ENCODE assay signal across 21 cellular contexts in genomic region chr20:43726811-43727338, GRCh38. TPM values are rescaled to one million over a fixed set of nuclear protein-coding genes. Genes with fewer than 3 reads are reported as not detected.
DNase-seq lines count a peak whose midpoint lies in the region; ATAC-seq, FAIRE-seq and TF ChIP-seq lines count a peak whose summit lies in the region.
"Had no signal": no experiment of that assay in that cellular context is flagged by ENCODE, and none has a peak within 500 bp of the region (broad histone marks: within the 10 kb centered on the region; RNA-seq: fewer than 3 reads in every experiment).

GTSF1L (minus strand) TSS chr20:43727002; CDS start chr20:43726694, 308 bp downstream.

- peaks cover 51% of the 10 kb centered on the region for H3K4me1 ChIP-seq in CD4-positive, CD25-positive, alpha-beta regulatory T cell (ENCODE audit: control insufficient read depth, insufficient read depth, low read length, poor library complexity, severe bottlenecking)
- H3K4me1 ChIP-seq in astrocyte (ENCODE audit: insufficient read depth, low read length) (peaks cover 4% of the 10 kb centered on the region), left ventricle myocardium inferior (no peaks in the 10 kb centered on the region)
- H3K4me1 ChIP-seq: heart left ventricle, Peyer's patch, psoas muscle had no signal

- H3K9me3 ChIP-seq in CD4-positive, CD25-positive, alpha-beta regulatory T cell (ENCODE audit: control insufficient read depth in 2 of 2, low read length in 2 of 2): no peaks in the 10 kb centered on the region
- H3K9me3 ChIP-seq in astrocyte (ENCODE audit: insufficient read depth, low read depth, low read length) (no peaks in the 10 kb centered on the region), left ventricle myocardium inferior (replicated peaks) (peaks cover 4% of the 10 kb centered on the region)
- H3K9me3 ChIP-seq: Peyer's patch, psoas muscle had no signal

- peak within 1 kb of the TSS; percentile 15 for H2AFZ ChIP-seq in astrocyte (ENCODE audit: low read depth, low read length)

- H3K9ac ChIP-seq in astrocyte (ENCODE audit: low read length): no peak within 1 kb of the TSS

- intact Hi-C loops in natural killer cell (cut with micrococcal nuclease): no loop called here
- intact Hi-C loops in left ventricle myocardium inferior (cut with micrococcal nuclease): no loop called here

- peaks cover 0 to 4% (median 0%) of the 10 kb centered on the region in 7 donors for H3K9me3 Mint-ChIP-seq in CD4-positive, CD25-positive, alpha-beta regulatory T cell
- H3K9me3 Mint-ChIP-seq in astrocyte (ENCODE audit: unreplicated experiment) (peaks cover 2% of the 10 kb centered on the region), natural killer cell (no peaks in the 10 kb centered on the region)

- FAIRE-seq in astrocyte (lab: Jason Lieb, UNC): no peak
- FAIRE-seq: kidney had no signal

- H3K79me2 ChIP-seq in astrocyte (ENCODE audit: insufficient read depth, low read length): no peaks in the 10 kb centered on the region

- H3K27me3 Mint-ChIP-seq in CD4-positive, CD25-positive, alpha-beta regulatory T cell: no peaks in the 10 kb centered on the region
- H3K27me3 Mint-ChIP-seq in astrocyte (ENCODE audit: low read depth, unreplicated experiment) (peaks cover 16% of the 10 kb centered on the region), natural killer cell (ENCODE audit: low read depth in 2 of 2) (no peaks in the 10 kb centered on the region)
- H3K27me3 Mint-ChIP-seq: activated naive CD4-positive, alpha-beta T cell treated with anti-CD3 and anti-CD28 coated beads, Interleukin-2, amount 10 ng/mL, durations not matched to agents 7 days and 5 days had no signal

- no peaks in the 10 kb centered on the region for H4K20me1 ChIP-seq in astrocyte (ENCODE audit: insufficient read depth, low read length)

- no peak within 1 kb of the TSS for H3K4me3 ChIP-seq in CD4-positive, CD25-positive, alpha-beta regulatory T cell (ENCODE audit: low read depth, low read length)
- no peak within 1 kb of the TSS for H3K4me3 ChIP-seq in astrocyte (ENCODE audit: insufficient read depth, low read depth, low read length)
- no peak within 1 kb of the TSS for H3K4me3 ChIP-seq in left ventricle myocardium inferior
- H3K4me3 ChIP-seq: heart left ventricle, Peyer's patch, psoas muscle had no signal

- DNase-seq in CD4-positive, CD25-positive, alpha-beta regulatory T cell: no peak
- DNase-seq in LHCN-M2 (ENCODE audit: low read depth) (peak; percentile 89), astrocyte (ENCODE audit: low read depth) (peak; percentile 86), iris pigment epithelial cell (ENCODE audit: low read depth) (peak; percentile 39), Ammon's horn (ENCODE audit: low spot score) (no peak), natural killer cell (no peak), left ventricle myocardium inferior (no peak)
- DNase-seq: activated CD4-positive, CD25-positive, alpha-beta regulatory T cell treated with anti-CD3 and anti-CD28 coated beads, Interleukin-2, amount 50 U/mL, for 72 hours; activated CD8-positive, alpha-beta memory T cell treated with anti-CD3 and anti-CD28 coated beads, Interleukin-2, amount 50 U/mL, for 4 hours; activated naive CD4-positive, alpha-beta T cell treated with anti-CD3 and anti-CD28 coated beads, Interleukin-2, amount 10 ng/mL, durations not matched to agents 7 days and 5 days; AML-193; central memory CD4-positive, alpha-beta T cell; DMS53; kidney; NCI-H446; Peyer's patch; psoas muscle; stimulated activated CD4-positive, alpha-beta T cell treated with anti-CD3 and anti-CD28 coated beads, Interleukin-15, amount 100 ng/mL, for 24 hours; substantia nigra had no signal

- peak within 1 kb of the TSS in 1 of 4 donors; percentile 66 for H3K4me3 Mint-ChIP-seq in CD4-positive, CD25-positive, alpha-beta regulatory T cell
- no peak within 1 kb of the TSS for H3K4me3 Mint-ChIP-seq in astrocyte (ENCODE audit: unreplicated experiment)
- H3K4me3 Mint-ChIP-seq in natural killer cell: no peak within 1 kb of the TSS
- H3K4me3 Mint-ChIP-seq: activated naive CD4-positive, alpha-beta T cell treated with anti-CD3 and anti-CD28 coated beads, Interleukin-2, amount 10 ng/mL, durations not matched to agents 7 days and 5 days had no signal

- ATAC-seq in CD4-positive, CD25-positive, alpha-beta regulatory T cell (ENCODE audit: low read depth in 2 of 2): no peak
- no peak for ATAC-seq in GM21390 (IDR thresholded peaks at IDR 0.05; ENCODE audit: unreplicated experiment)
- ATAC-seq in natural killer cell: no peak
- ATAC-seq: psoas muscle had no signal

- H3K36me3 Mint-ChIP-seq in CD4-positive, CD25-positive, alpha-beta regulatory T cell: no peaks in the 10 kb centered on the region
- no peaks in the 10 kb centered on the region for H3K36me3 Mint-ChIP-seq in astrocyte (ENCODE audit: low read depth, unreplicated experiment)
- no peaks in the 10 kb centered on the region for H3K36me3 Mint-ChIP-seq in natural killer cell

- H3K27ac Mint-ChIP-seq in CD4-positive, CD25-positive, alpha-beta regulatory T cell: peak within 1 kb of the TSS; percentile 12 to 87 (median 64)
- H3K27ac Mint-ChIP-seq in astrocyte (ENCODE audit: unreplicated experiment): no peak within 1 kb of the TSS
- H3K27ac Mint-ChIP-seq in natural killer cell: no peak within 1 kb of the TSS
- H3K27ac Mint-ChIP-seq: activated naive CD4-positive, alpha-beta T cell treated with anti-CD3 and anti-CD28 coated beads, Interleukin-2, amount 10 ng/mL, durations not matched to agents 7 days and 5 days had no signal

- peaks cover 25 to 85% (median 55%) of the 10 kb centered on the region in 4 donors for H3K4me1 Mint-ChIP-seq in CD4-positive, CD25-positive, alpha-beta regulatory T cell
- H3K4me1 Mint-ChIP-seq in astrocyte (ENCODE audit: low read depth, unreplicated experiment) (no peaks in the 10 kb centered on the region), natural killer cell (peaks cover 0 to 5% of the 10 kb centered on the region in 2 donors)

- H3K27ac ChIP-seq in CD4-positive, CD25-positive, alpha-beta regulatory T cell (ENCODE audit: insufficient read depth, low read length, poor library complexity, severe bottlenecking): peak within 1 kb of the TSS; percentile 64
- H3K27ac ChIP-seq in astrocyte (ENCODE audit: low read depth, low read length) (peak within 1 kb of the TSS; percentile 7), left ventricle myocardium inferior (replicated peaks) (no peak within 1 kb of the TSS)
- H3K27ac ChIP-seq: Peyer's patch, psoas muscle had no signal

- no peaks in the 10 kb centered on the region for H3K27me3 ChIP-seq in CD4-positive, CD25-positive, alpha-beta regulatory T cell (ENCODE audit: control insufficient read depth, insufficient read depth, low read length)
- no peaks in the 10 kb centered on the region for H3K27me3 ChIP-seq in astrocyte (ENCODE audit: insufficient read depth, low read length)
- peaks cover 16% of the 10 kb centered on the region for H3K27me3 ChIP-seq in left ventricle myocardium inferior (ENCODE audit: low read depth)
- H3K27me3 ChIP-seq: Peyer's patch had no signal

- no peaks in the 10 kb centered on the region for H3K36me3 ChIP-seq in CD4-positive, CD25-positive, alpha-beta regulatory T cell (ENCODE audit: control insufficient read depth, insufficient read depth, low read length)
- H3K36me3 ChIP-seq in astrocyte (ENCODE audit: insufficient read depth, low read length) (no peaks in the 10 kb centered on the region), left ventricle myocardium inferior (no peaks in the 10 kb centered on the region)
- H3K36me3 ChIP-seq: heart left ventricle, Peyer's patch had no signal

- TF ChIP-seq CTCF in astrocyte (IDR thresholded peaks at IDR 0.05; ENCODE audit: insufficient read depth, low read depth, low read length): no peak
- no peak for TF ChIP-seq CTCF in natural killer cell (IDR thresholded peaks at IDR 0.05)
- no peak for TF ChIP-seq CTCF in left ventricle myocardium inferior (IDR thresholded peaks at IDR 0.05; ENCODE audit: borderline replicate concordance)

- peak within 1 kb of the TSS; percentile 39 for H3K4me2 ChIP-seq in astrocyte (ENCODE audit: low read length)

RNA-seq across cellular contexts. Expression of gene GTSF1L, which starts in this region (rescaled TPM):
- 1.1 TPM for total RNA-seq in CD4-positive, CD25-positive, alpha-beta regulatory T cell
- polyA plus RNA-seq in CD4-positive, CD25-positive, alpha-beta regulatory T cell: 1 to 10 TPM in 3 of 4 donors, under 1 TPM in 1; 0.98 to 3.0 (median 1.7) TPM
- not detected in 2 replicates for total RNA-seq in LHCN-M2 (2014; rRNA removed)
- polyA plus RNA-seq in LHCN-M2 (2012): not detected
- not detected in 2 replicates for total RNA-seq in astrocyte
- total RNA-seq in natural killer cell: not detected
- not detected for total RNA-seq in left ventricle myocardium inferior
- total RNA-seq: heart left ventricle, kidney, Peyer's patch, psoas muscle had no signal
- polyA plus RNA-seq: heart left ventricle, psoas muscle had no signal

Comparison
In these comparisons a context has a peak if more than half of its experiments do, and no peak if none do; other contexts are left out.
1. Peak in DNase-seq in LHCN-M2; RNA of the gene not detected or under 1 TPM.
2. Peak in DNase-seq, H3K27ac ChIP-seq and H3K4me2 ChIP-seq in astrocyte; RNA of the gene not detected or under 1 TPM.
3. H3K27ac Mint-ChIP-seq: peak in CD4-positive, CD25-positive, alpha-beta regulatory T cell (3 of 3); none in astrocyte (single experiment) and natural killer cell (0 of 2).